ENCODE assay signal across 1 cellular context in the genomic region with DNA sequence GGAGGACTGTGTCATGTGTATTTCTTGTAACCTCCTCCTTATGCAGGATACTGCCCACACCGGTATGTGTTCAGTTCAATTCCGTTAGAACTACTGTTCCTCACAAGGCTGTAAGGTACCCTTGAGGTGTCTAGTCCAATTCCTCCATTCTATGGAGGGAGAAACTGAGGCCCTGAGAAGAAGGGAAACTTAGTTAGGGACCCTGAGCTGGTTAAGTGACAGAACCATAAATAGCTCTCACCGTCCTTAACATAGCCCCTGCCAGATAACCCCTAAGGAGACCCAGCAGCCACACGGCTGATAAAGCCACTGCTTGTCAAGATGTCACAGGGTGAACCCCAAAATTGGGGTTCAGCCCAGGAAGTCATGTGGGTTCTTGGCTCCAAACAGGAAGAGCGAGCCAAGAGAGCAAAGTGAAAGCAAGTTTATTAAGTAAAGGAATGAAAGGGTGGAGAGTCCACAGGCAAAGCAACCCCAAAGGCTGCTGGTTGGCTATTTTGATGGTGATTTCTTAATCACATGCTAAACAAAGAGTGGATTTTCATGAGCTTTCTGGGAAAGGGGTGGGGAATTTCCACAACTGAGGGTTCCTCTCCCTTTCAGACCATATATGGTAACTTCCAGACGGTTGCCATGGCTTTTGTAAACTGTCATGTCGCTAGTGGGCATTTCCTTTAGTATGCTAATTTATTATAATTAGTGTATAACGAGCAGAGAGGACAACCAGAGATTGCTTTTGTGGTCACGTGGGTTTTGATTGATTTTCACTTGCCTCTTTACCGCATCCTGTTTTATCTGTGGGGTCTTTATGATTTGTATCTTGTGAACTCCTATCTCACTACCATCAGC.
A peak's percentile ranks its signal among the peaks of the same experiment; 100 is the strongest.
TF ChIP-seq lines count a peak whose summit lies in the region.

No MANE protein-coding gene starts in this region.

TF ChIP-seq in K562, 482 proteins besides CTCF, POLR2A, EP300 and RAD21 (continued from another document and continues in another):
- TF ChIP-seq ZBTB12 (CRISPR knock-in tag; IDR thresholded peaks at IDR 0.05): no peak
- peak; percentile 41 for TF ChIP-seq CBFA2T2 (conservative IDR thresholded peaks at IDR 0.05)
- TF ChIP-seq E2F6 (IDR thresholded peaks at IDR 0.05; ENCODE audit: borderline replicate concordance in 1 of 2, extremely low read depth in 1 of 2, insufficient read depth in 1 of 2, insufficient read length in 1 of 2, low read depth in 1 of 2, low read length in 1 of 2, poor library complexity in 1 of 2, severe bottlenecking in 1 of 2): no peak
- TF ChIP-seq ZNF551 (CRISPR knock-in tag; IDR thresholded peaks at IDR 0.05): no peak
- TF ChIP-seq NCOA4 (IDR thresholded peaks at IDR 0.05; ENCODE audit: partially characterized antibody): no peak
- TF ChIP-seq SOX6 (IDR thresholded peaks at IDR 0.05): peak; percentile 46
- peak in 2 of 3 experiments; percentile 24 to 37 for TF ChIP-seq YY1 (IDR thresholded peaks at IDR 0.05; ENCODE audit: borderline replicate concordance in 1 of 3, control insufficient read depth in 1 of 3, extremely low read depth in 1 of 3, insufficient read depth in 3 of 3, insufficient read length in 1 of 3, insufficient replicate concordance in 2 of 3, low read depth in 1 of 3, low read length in 2 of 3)
- no peak for TF ChIP-seq ZNF431 (CRISPR knock-in tag; IDR thresholded peaks at IDR 0.05)
- no peak for TF ChIP-seq ZNF165 (CRISPR knock-in tag; IDR thresholded peaks at IDR 0.05; ENCODE audit: borderline replicate concordance)
- TF ChIP-seq PHF8 (IDR thresholded peaks at IDR 0.05; ENCODE audit: borderline replicate concordance, low read length): peak; percentile 29; the same call in 1 of the 2 replicates
- no peak; the same call in 1 of the 2 replicates for TF ChIP-seq RBFOX2 (IDR thresholded peaks at IDR 0.05; ENCODE audit: low read depth, low read length)
- peak; percentile 84; the same call in 1 of the 2 replicates for TF ChIP-seq NFRKB (IDR thresholded peaks at IDR 0.05; ENCODE audit: low read depth)
- TF ChIP-seq, protein P1, sequence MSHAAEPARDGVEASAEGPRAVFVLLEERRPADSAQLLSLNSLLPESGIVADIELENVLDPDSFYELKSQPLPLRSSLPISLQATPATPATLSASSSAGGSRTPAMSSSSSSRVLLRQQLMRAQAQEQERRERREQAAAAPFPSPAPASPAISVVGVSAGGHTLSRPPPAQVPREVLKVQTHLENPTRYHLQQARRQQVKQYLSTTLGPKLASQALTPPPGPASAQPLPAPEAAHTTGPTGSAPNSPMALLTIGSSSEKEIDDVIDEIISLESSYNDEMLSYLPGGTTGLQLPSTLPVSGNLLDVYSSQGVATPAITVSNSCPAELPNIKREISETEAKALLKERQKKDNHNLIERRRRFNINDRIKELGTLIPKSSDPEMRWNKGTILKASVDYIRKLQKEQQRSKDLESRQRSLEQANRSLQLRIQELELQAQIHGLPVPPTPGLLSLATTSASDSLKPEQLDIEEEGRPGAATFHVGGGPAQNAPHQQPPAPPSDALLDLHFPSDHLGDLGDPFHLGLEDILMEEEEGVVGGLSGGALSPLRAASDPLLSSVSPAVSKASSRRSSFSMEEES (CRISPR knock-in tag; IDR thresholded peaks at IDR 0.05): peak; percentile 80
- TF ChIP-seq TBL1XR1 (IDR thresholded peaks at IDR 0.05; ENCODE audit: low read length in 2 of 2): no peak
- TF ChIP-seq ELF4 (CRISPR knock-in tag; IDR thresholded peaks at IDR 0.05): no peak
- TF ChIP-seq, protein P2, sequence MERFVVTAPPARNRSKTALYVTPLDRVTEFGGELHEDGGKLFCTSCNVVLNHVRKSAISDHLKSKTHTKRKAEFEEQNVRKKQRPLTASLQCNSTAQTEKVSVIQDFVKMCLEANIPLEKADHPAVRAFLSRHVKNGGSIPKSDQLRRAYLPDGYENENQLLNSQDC (CRISPR knock-in tag; IDR thresholded peaks at IDR 0.05): no peak
- peak; percentile 3 for TF ChIP-seq RBM25 (IDR thresholded peaks at IDR 0.05; ENCODE audit: low read depth, low read length, severe bottlenecking)
- no peak for TF ChIP-seq ZFP30 (CRISPR knock-in tag; IDR thresholded peaks at IDR 0.05; ENCODE audit: borderline replicate concordance)
- TF ChIP-seq ETS2 (tag; IDR thresholded peaks at IDR 0.05; ENCODE audit: borderline replicate concordance, poor library complexity, severe bottlenecking): no peak
- TF ChIP-seq KLF6 (CRISPR knock-in tag; IDR thresholded peaks at IDR 0.05; ENCODE audit: borderline replicate concordance): no peak
- no peak for TF ChIP-seq ATF1 (CRISPR knock-in tag; IDR thresholded peaks at IDR 0.05)
- peak; percentile 43; the same call in 1 of the 2 replicates for TF ChIP-seq ATF1 (tag; IDR thresholded peaks at IDR 0.05)
- TF ChIP-seq, protein P3, sequence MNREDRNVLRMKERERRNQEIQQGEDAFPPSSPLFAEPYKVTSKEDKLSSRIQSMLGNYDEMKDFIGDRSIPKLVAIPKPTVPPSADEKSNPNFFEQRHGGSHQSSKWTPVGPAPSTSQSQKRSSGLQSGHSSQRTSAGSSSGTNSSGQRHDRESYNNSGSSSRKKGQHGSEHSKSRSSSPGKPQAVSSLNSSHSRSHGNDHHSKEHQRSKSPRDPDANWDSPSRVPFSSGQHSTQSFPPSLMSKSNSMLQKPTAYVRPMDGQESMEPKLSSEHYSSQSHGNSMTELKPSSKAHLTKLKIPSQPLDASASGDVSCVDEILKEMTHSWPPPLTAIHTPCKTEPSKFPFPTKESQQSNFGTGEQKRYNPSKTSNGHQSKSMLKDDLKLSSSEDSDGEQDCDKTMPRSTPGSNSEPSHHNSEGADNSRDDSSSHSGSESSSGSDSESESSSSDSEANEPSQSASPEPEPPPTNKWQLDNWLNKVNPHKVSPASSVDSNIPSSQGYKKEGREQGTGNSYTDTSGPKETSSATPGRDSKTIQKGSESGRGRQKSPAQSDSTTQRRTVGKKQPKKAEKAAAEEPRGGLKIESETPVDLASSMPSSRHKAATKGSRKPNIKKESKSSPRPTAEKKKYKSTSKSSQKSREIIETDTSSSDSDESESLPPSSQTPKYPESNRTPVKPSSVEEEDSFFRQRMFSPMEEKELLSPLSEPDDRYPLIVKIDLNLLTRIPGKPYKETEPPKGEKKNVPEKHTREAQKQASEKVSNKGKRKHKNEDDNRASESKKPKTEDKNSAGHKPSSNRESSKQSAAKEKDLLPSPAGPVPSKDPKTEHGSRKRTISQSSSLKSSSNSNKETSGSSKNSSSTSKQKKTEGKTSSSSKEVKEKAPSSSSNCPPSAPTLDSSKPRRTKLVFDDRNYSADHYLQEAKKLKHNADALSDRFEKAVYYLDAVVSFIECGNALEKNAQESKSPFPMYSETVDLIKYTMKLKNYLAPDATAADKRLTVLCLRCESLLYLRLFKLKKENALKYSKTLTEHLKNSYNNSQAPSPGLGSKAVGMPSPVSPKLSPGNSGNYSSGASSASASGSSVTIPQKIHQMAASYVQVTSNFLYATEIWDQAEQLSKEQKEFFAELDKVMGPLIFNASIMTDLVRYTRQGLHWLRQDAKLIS (CRISPR knock-in tag; IDR thresholded peaks at IDR 0.05): 0 out of 2 replicates have a peak, but pooled peaks have one; percentile 53
- TF ChIP-seq SAP30 (IDR thresholded peaks at IDR 0.05; ENCODE audit: borderline replicate concordance, insufficient read depth, low read depth, low read length, poor library complexity, severe bottlenecking): no peak
- TF ChIP-seq, protein P4, sequence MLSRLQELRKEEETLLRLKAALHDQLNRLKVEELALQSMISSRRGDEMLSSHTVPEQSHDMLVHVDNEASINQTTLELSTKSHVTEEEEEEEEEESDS (CRISPR knock-in tag; IDR thresholded peaks at IDR 0.05): no peak
- peak; percentile 36; the same call in 1 of the 2 replicates for TF ChIP-seq HDAC2 (IDR thresholded peaks at IDR 0.05)
- no peak for TF ChIP-seq RBM34 (IDR thresholded peaks at IDR 0.05; ENCODE audit: borderline replicate concordance, insufficient read depth, low read length)
- peak; percentile 88; the same call in 1 of the 2 replicates for TF ChIP-seq TOE1 (IDR thresholded peaks at IDR 0.05; ENCODE audit: borderline replicate concordance)
- no peak for TF ChIP-seq TOE1 (CRISPR knock-in tag; IDR thresholded peaks at IDR 0.05; ENCODE audit: borderline replicate concordance, low read depth)
- no peak for TF ChIP-seq GABPB1 (CRISPR knock-in tag; IDR thresholded peaks at IDR 0.05)
- no peak for TF ChIP-seq RBM15 (IDR thresholded peaks at IDR 0.05; ENCODE audit: insufficient read depth, low read length)
- TF ChIP-seq BRD9 (IDR thresholded peaks at IDR 0.05; ENCODE audit: low read depth, partially characterized antibody): peak; percentile 60
- TF ChIP-seq FOXA1 (IDR thresholded peaks at IDR 0.05; ENCODE audit: borderline replicate concordance): no peak
- TF ChIP-seq ELK3 (CRISPR knock-in tag; IDR thresholded peaks at IDR 0.05): no peak
- TF ChIP-seq NFATC3 (IDR thresholded peaks at IDR 0.05): no peak
- peak; percentile 87 for TF ChIP-seq ZNF644 (tag; IDR thresholded peaks at IDR 0.05; ENCODE audit: low read depth)
- TF ChIP-seq FOXA3 (CRISPR knock-in tag; conservative IDR thresholded peaks at IDR 0.05 in 1 of 2, IDR thresholded peaks at IDR 0.05 in 1 of 2): 0 out of 4 replicates have a peak, but pooled peaks of 1 of the 2 experiments have one; percentile 52
- TF ChIP-seq, protein P5, sequence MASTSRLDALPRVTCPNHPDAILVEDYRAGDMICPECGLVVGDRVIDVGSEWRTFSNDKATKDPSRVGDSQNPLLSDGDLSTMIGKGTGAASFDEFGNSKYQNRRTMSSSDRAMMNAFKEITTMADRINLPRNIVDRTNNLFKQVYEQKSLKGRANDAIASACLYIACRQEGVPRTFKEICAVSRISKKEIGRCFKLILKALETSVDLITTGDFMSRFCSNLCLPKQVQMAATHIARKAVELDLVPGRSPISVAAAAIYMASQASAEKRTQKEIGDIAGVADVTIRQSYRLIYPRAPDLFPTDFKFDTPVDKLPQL (IDR thresholded peaks at IDR 0.05; ENCODE audit: extremely low read depth, insufficient read length): no peak
- TF ChIP-seq RAD51 (IDR thresholded peaks at IDR 0.05; ENCODE audit: borderline replicate concordance, low read depth): peak; percentile 94
- 0 out of 2 replicates have a peak, but pooled peaks have one; percentile 70 for TF ChIP-seq ZNF584 (CRISPR knock-in tag; IDR thresholded peaks at IDR 0.05; ENCODE audit: low read depth)
